ENCODE assay signal across 9 cellular contexts in the genomic region with DNA sequence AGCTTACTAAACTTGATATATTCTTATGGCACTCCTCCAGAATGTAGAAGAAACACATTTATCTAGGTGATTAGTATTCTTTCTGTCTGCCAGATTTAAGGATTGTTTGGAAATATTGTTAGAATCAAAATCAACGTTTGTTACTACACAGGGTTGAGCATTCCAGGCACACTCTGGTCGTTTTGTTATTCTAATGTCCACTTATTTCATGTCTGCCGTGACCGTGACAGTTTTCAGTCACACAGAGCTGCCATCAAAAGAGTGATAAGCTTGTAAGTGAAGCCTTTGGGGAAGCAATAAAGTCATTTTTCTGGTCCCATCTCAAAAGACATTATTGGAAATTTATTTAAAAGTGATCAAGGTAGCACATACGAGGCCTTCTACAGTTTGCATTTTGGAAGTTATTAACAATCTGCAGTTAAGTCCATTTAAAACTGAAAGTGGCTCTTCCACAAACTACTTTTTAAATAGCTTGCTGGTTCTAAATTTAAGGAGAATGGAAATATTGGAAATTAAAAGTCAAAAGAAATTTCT. TPM values are rescaled to one million over a fixed set of nuclear protein-coding genes. Genes with fewer than 3 reads are reported as not detected.
DNase-seq lines count a peak whose midpoint lies in the region; ATAC-seq, FAIRE-seq and TF ChIP-seq lines count a peak whose summit lies in the region.
"Had no signal": no experiment of that assay in that cellular context is flagged by ENCODE, and none has a peak within 500 bp of the region (broad histone marks: within the 10 kb centered on the region; RNA-seq: fewer than 3 reads in every experiment).

No MANE protein-coding gene starts in this region.

- no peak overlapping the region for H3K27ac Mint-ChIP-seq in astrocyte (ENCODE audit: unreplicated experiment)

- H3K4me3 Mint-ChIP-seq in astrocyte (ENCODE audit: unreplicated experiment), result no peak overlapping the region

- CTCF ChIA-PET in PC-3 (lab: Charles Lee), result no interaction called here

- H3K9me3 ChIP-seq in BE2C (no peaks in the 10 kb centered on the region), astrocyte (ENCODE audit: insufficient read depth, low read depth, low read length) (no peaks in the 10 kb centered on the region), sigmoid colon (no peaks in the 10 kb centered on the region), PC-3 (ENCODE audit: low read length) (no peaks in the 10 kb centered on the region)

- POLR2A ChIA-PET in PC-3 (lab: Charles Lee; ENCODE audit: unreplicated experiment), result no interaction called here

- H3K9me2 ChIP-seq in PC-3 (replicated peaks; ENCODE audit: low read length), result no peaks in the 10 kb centered on the region

- H3K79me2 ChIP-seq in astrocyte (ENCODE audit: insufficient read depth, low read length) (no peaks in the 10 kb centered on the region), PC-3 (ENCODE audit: low read length) (no peaks in the 10 kb centered on the region)

- H3K27me3 ChIP-seq in BE2C (no peaks in the 10 kb centered on the region), astrocyte (ENCODE audit: insufficient read depth, low read length) (no peaks in the 10 kb centered on the region), sigmoid colon (no peaks in the 10 kb centered on the region), PC-3 (ENCODE audit: low read length) (no peaks in the 10 kb centered on the region)

- BruUV-seq in PC-3 (replicated peaks; lab: Mats Ljungman, UMichigan), result no TSS peak

- ATAC-seq in left ventricle myocardium superior, result peak; percentile 38
- no peak for ATAC-seq in PC-3
- ATAC-seq in HG02623 (IDR thresholded peaks at IDR 0.05; ENCODE audit: unreplicated experiment), result no peak

- H3K9me3 Mint-ChIP-seq in astrocyte (ENCODE audit: unreplicated experiment), result no peaks in the 10 kb centered on the region

- no peak for FAIRE-seq in astrocyte (lab: Jason Lieb, UNC)

- H3K27ac ChIP-seq in astrocyte (ENCODE audit: low read depth, low read length), result no peak overlapping the region
- peak overlapping the region; percentile 50 to 65 (median 56) for H3K27ac ChIP-seq in sigmoid colon
- no peak overlapping the region for H3K27ac ChIP-seq in PC-3 (ENCODE audit: low read length)

- TF ChIP-seq CTCF in BE2C (IDR thresholded peaks at IDR 0.05; ENCODE audit: low read depth, low read length) (no peak), astrocyte (IDR thresholded peaks at IDR 0.05; ENCODE audit: insufficient read depth, low read depth, low read length) (no peak), sigmoid colon (IDR thresholded peaks at IDR 0.05) (no peak), GM20000 (IDR thresholded peaks at IDR 0.05; ENCODE audit: extremely low read depth, missing control alignments) (no peak), PC-3 (conservative IDR thresholded peaks at IDR 0.05; ENCODE audit: low read depth, low read length) (no peak)

- TF ChIP-seq EP300 in sigmoid colon (IDR thresholded peaks at IDR 0.05), result no peak

- no peak overlapping the region for H2AFZ ChIP-seq in astrocyte (ENCODE audit: low read depth, low read length)
- H2AFZ ChIP-seq in PC-3 (ENCODE audit: low read length), result no peak overlapping the region

- TF ChIP-seq POLR2A in sigmoid colon (IDR thresholded peaks at IDR 0.05), result no peak

- no peak overlapping the region for H3K9ac ChIP-seq in astrocyte (ENCODE audit: low read length)
- no peak overlapping the region for H3K9ac ChIP-seq in PC-3 (ENCODE audit: low read length)

- H3K27me3 Mint-ChIP-seq in astrocyte (ENCODE audit: low read depth, unreplicated experiment), result peaks cover 9% of the 10 kb centered on the region

- H4K20me1 ChIP-seq in astrocyte (ENCODE audit: insufficient read depth, low read length) (no peaks in the 10 kb centered on the region), PC-3 (ENCODE audit: low read length) (no peaks in the 10 kb centered on the region)

- H3K4me3 ChIP-seq in BE2C (ENCODE audit: low read depth, low read length), result peak overlapping the region; percentile 14; the same call in 1 of the 2 replicates
- no peak overlapping the region for H3K4me3 ChIP-seq in astrocyte (ENCODE audit: insufficient read depth, low read depth, low read length)
- peak overlapping the region in 3 of 4 donors; percentile 3 to 29 (median 13) for H3K4me3 ChIP-seq in sigmoid colon
- no peak overlapping the region for H3K4me3 ChIP-seq in PC-3 (ENCODE audit: low read length)

- H3F3A ChIP-seq in PC-3 (ENCODE audit: low read length, unreplicated experiment), result no peaks in the 10 kb centered on the region

- DNase-seq in BE2C (no peak), astrocyte (ENCODE audit: low read depth) (no peak), left ventricle myocardium superior (no peak), sigmoid colon (no peak), kidney glomerular epithelial cell (lab: John Stamatoyannopoulos, UW) (no peak), GM20000 (ENCODE audit: low spot score) (no peak), PC-3 (no peak)
- DNase-seq: NCI-H187 treated with DMSO at 0.1 percent for 48 hours had no signal

- intact Hi-C loops in left ventricle myocardium superior (cut with micrococcal nuclease), result no loop called here
- intact Hi-C loops in sigmoid colon (cut with DNase I), result loop anchor here (5.0 kb wide), 1 partner anchor 38 kb away; a partner anchor contains a TSS
- intact Hi-C loops in PC-3 (cut with micrococcal nuclease), result no loop called here

- H3K36me3 ChIP-seq in BE2C (no peaks in the 10 kb centered on the region), astrocyte (ENCODE audit: insufficient read depth, low read length) (no peaks in the 10 kb centered on the region), sigmoid colon (no peaks in the 10 kb centered on the region), PC-3 (ENCODE audit: low read depth, low read length) (no peaks in the 10 kb centered on the region)

- 72% methylated on average over 5 of the region's 5 CpGs for WGBS in sigmoid colon, 2 donors

- H3K4me2 ChIP-seq in astrocyte (ENCODE audit: low read length), result peak overlapping the region; percentile 49
- no peak overlapping the region for H3K4me2 ChIP-seq in PC-3 (ENCODE audit: low read length)

- peaks cover 14% of the 10 kb centered on the region for H3K4me1 Mint-ChIP-seq in astrocyte (ENCODE audit: low read depth, unreplicated experiment)

- peaks cover 1% of the 10 kb centered on the region for H3K36me3 Mint-ChIP-seq in astrocyte (ENCODE audit: low read depth, unreplicated experiment)

- H3K4me1 ChIP-seq in BE2C, result no peaks in the 10 kb centered on the region; the same call in none of the 2 replicates
- no peaks in the 10 kb centered on the region for H3K4me1 ChIP-seq in astrocyte (ENCODE audit: insufficient read depth, low read length)
- H3K4me1 ChIP-seq in sigmoid colon, result peaks cover 0 to 81% (median 72%) of the 10 kb centered on the region in 4 donors
- H3K4me1 ChIP-seq in PC-3 (ENCODE audit: insufficient read depth, low read length), result peaks cover 17% of the 10 kb centered on the region

RNA-seq across cellular contexts. Expression of a gene that starts 38.0 kb away (rescaled TPM):
- 6.0 TPM for polyA plus RNA-seq in BE2C (2012; ENCODE audit: insufficient read depth, insufficient read length, low read depth)
- total RNA-seq in astrocyte, result 4.6 and 7.2 TPM in 2 replicates
- total RNA-seq in left ventricle myocardium superior, result 102 TPM
- total RNA-seq in sigmoid colon, result 100 to 1,000 TPM in 1 of 4 donors, 10 to 100 TPM in 3; 79.7 to 154 (median 89.1) TPM
- polyA plus RNA-seq in sigmoid colon, result 1 to 10 TPM; 2.3 to 7.6 (median 4.2) TPM
- 5.2 and 12.7 TPM in 2 replicates for total RNA-seq in PC-3 (2014; rRNA removed)

Comparison
In these comparisons a context has a peak if more than half of its experiments do, and no peak if none do; other contexts are left out.
1. H3K4me3 ChIP-seq: peak in BE2C (single experiment) and sigmoid colon (3 of 4); none in astrocyte (single experiment) and PC-3 (single experiment).
2. H3K27ac ChIP-seq: peak in sigmoid colon (4 of 4); none in astrocyte (single experiment) and PC-3 (single experiment).